Comparison of ENCODE assay signal across 25 cellular contexts in genomic region chr11:8356216-8356615, GRCh38.
"Had no signal": no experiment of that assay in that cellular context is flagged by ENCODE, and none has a peak within 500 bp of the region (broad histone marks: within the 10 kb centered on the region; RNA-seq: fewer than 3 reads in every experiment).

No MANE protein-coding gene starts in this region.

- ATAC-seq: left lobe of liver; naive thymus-derived CD8-positive, alpha-beta T cell; stimulated activated naive B cell treated with anti-CD40 and anti-IgM and Interleukin-4, amounts not matched to agents 10 μg/mL and 1 μg/mL and 100 μg/mL, for 72 hours had no signal

- H3K27me3 ChIP-seq: esophagus squamous epithelium, right atrium auricular region, tibial nerve, upper lobe of left lung, uterus had no signal

- H3K36me3 Mint-ChIP-seq: naive thymus-derived CD8-positive, alpha-beta T cell; stimulated activated naive B cell treated with anti-CD40 and anti-IgM and Interleukin-4, amounts not matched to agents 10 μg/mL and 1 μg/mL and 100 μg/mL, for 72 hours had no signal

- H3K4me3 Mint-ChIP-seq: naive thymus-derived CD8-positive, alpha-beta T cell; neural crest cell; stimulated activated naive B cell treated with anti-CD40 and anti-IgM and Interleukin-4, amounts not matched to agents 10 μg/mL and 1 μg/mL and 100 μg/mL, for 72 hours; stimulated activated naive CD8-positive, alpha-beta T cell treated with anti-CD3 and anti-CD28 coated beads, Interleukin-15, Interleukin-2, amounts not matched to agents 100 ng/mL and 50 ng/mL, for 24 hours had no signal

- DNase-seq: central memory CD4-positive, alpha-beta T cell; dermis blood vessel endothelial cell; effector memory CD4-positive, alpha-beta T cell; erythroblast; esophagus squamous epithelium; foreskin melanocyte; glutamatergic neuron; heart right ventricle; mesenchymal stem cell; midbrain; stimulated activated CD4-positive, alpha-beta T cell treated with anti-CD3 and anti-CD28 coated beads, Interleukin-15, amount 100 ng/mL, for 24 hours; stimulated activated CD4-positive, alpha-beta T cell treated with anti-CD3 and anti-CD28 coated beads, Interleukin-2, amount 100 ng/mL, for 48 hours; stimulated activated naive B cell treated with anti-CD40 and anti-IgM and Interleukin-4, amounts not matched to agents 10 μg/mL and 1 μg/mL and 100 μg/mL, for 72 hours; upper lobe of left lung; uterus had no signal

- H3K27ac Mint-ChIP-seq: naive thymus-derived CD8-positive, alpha-beta T cell; stimulated activated naive B cell treated with anti-CD40 and anti-IgM and Interleukin-4, amounts not matched to agents 10 μg/mL and 1 μg/mL and 100 μg/mL, for 72 hours; stimulated activated naive CD8-positive, alpha-beta T cell treated with anti-CD3 and anti-CD28 coated beads, Interleukin-15, Interleukin-2, amounts not matched to agents 100 ng/mL and 50 ng/mL, for 24 hours had no signal

- H3K4me3 ChIP-seq: coronary artery, esophagus squamous epithelium, prostate gland, right atrium auricular region, thoracic aorta, upper lobe of left lung, uterus had no signal

- H3K79me2 ChIP-seq: parathyroid adenoma had no signal

- H3K9ac ChIP-seq: parathyroid adenoma had no signal

- H3K36me3 ChIP-seq: esophagus squamous epithelium, heart right ventricle, prostate gland, right atrium auricular region, thoracic aorta, tibial nerve, upper lobe of left lung, uterus had no signal

- H3K27ac ChIP-seq: coronary artery, heart right ventricle, parathyroid adenoma, prostate gland, right atrium auricular region, thoracic aorta, tibial nerve, upper lobe of left lung, uterus had no signal

- H2AFZ ChIP-seq: parathyroid adenoma had no signal

- H3K4me1 ChIP-seq: parathyroid adenoma, prostate gland, uterus had no signal

- H3K9me3 ChIP-seq: esophagus squamous epithelium, heart right ventricle, prostate gland, right atrium auricular region, thoracic aorta, tibial nerve, upper lobe of left lung, uterus had no signal

- H3K9me3 Mint-ChIP-seq: naive thymus-derived CD8-positive, alpha-beta T cell; neural crest cell; stimulated activated naive B cell treated with anti-CD40 and anti-IgM and Interleukin-4, amounts not matched to agents 10 μg/mL and 1 μg/mL and 100 μg/mL, for 72 hours; stimulated activated naive CD8-positive, alpha-beta T cell treated with anti-CD3 and anti-CD28 coated beads, Interleukin-15, Interleukin-2, amounts not matched to agents 100 ng/mL and 50 ng/mL, for 24 hours had no signal
